Comparison of ENCODE assay signal across 1 cellular context in genomic region chr15:89455535-89455934, GRCh38.
TF ChIP-seq lines count a peak whose summit lies in the region.

No MANE protein-coding gene starts in this region.

TF ChIP-seq in HepG2, 621 proteins besides CTCF, POLR2A, EP300 and RAD21 (continued from another document and continues in another):
- TF ChIP-seq TFAP4 (IDR thresholded peaks at IDR 0.05; ENCODE audit: borderline replicate concordance, low read depth) (peak; percentile 26; the same call in 1 of the 2 replicates), SOX6 (IDR thresholded peaks at IDR 0.05) (no peak), SOX6 (CRISPR knock-in tag; IDR thresholded peaks at IDR 0.05) (peak; percentile 94), ZNF550 (CRISPR knock-in tag; IDR thresholded peaks at IDR 0.05; ENCODE audit: borderline replicate concordance) (no peak), ZNF792 (CRISPR knock-in tag; IDR thresholded peaks at IDR 0.05) (no peak), HNF1B (CRISPR knock-in tag; IDR thresholded peaks at IDR 0.05) (no peak), ZNF746 (CRISPR knock-in tag; IDR thresholded peaks at IDR 0.05) (peak; percentile 32; the same call in 1 of the 2 replicates), GATAD2A (CRISPR knock-in tag; IDR thresholded peaks at IDR 0.05) (peak; percentile 84), REPIN1 (CRISPR knock-in tag; IDR thresholded peaks at IDR 0.05; ENCODE audit: borderline replicate concordance, low read depth) (peak; percentile 72; the same call in 1 of the 2 replicates), ZNF224 (CRISPR knock-in tag; IDR thresholded peaks at IDR 0.05) (no peak), ERF (CRISPR knock-in tag; IDR thresholded peaks at IDR 0.05) (0 out of 2 replicates have a peak, but pooled peaks have one; percentile 42), ZFP36L1 (CRISPR knock-in tag; IDR thresholded peaks at IDR 0.05) (no peak), IRF2 (CRISPR knock-in tag; IDR thresholded peaks at IDR 0.05) (peak; percentile 34; the same call in 1 of the 2 replicates), ZNF441 (CRISPR knock-in tag; IDR thresholded peaks at IDR 0.05; ENCODE audit: borderline replicate concordance) (peak; percentile 37; the same call in 1 of the 2 replicates), HOXD1 (CRISPR knock-in tag; IDR thresholded peaks at IDR 0.05) (no peak), CEBPB (IDR thresholded peaks at IDR 0.05; ENCODE audit: borderline replicate concordance, low read depth, low read length) (peak; percentile 53; the same call in 1 of the 2 replicates), TOPORS (CRISPR knock-in tag; IDR thresholded peaks at IDR 0.05) (0 out of 2 replicates have a peak, but pooled peaks have one; percentile 29), ATF5 (CRISPR knock-in tag; IDR thresholded peaks at IDR 0.05; ENCODE audit: low read depth) (0 out of 2 replicates have a peak, but pooled peaks have one; percentile 58), ZNF652 (CRISPR knock-in tag; IDR thresholded peaks at IDR 0.05; ENCODE audit: borderline replicate concordance, low read depth) (no peak), ZNF101 (CRISPR knock-in tag; IDR thresholded peaks at IDR 0.05; ENCODE audit: borderline replicate concordance, low read depth) (no peak), BCL6 (CRISPR knock-in tag; IDR thresholded peaks at IDR 0.05) (peak; percentile 69; the same call in 1 of the 2 replicates), ZFX (CRISPR knock-in tag; IDR thresholded peaks at IDR 0.05; ENCODE audit: low read depth) (peak; percentile 50), DPF2 (CRISPR knock-in tag; IDR thresholded peaks at IDR 0.05; ENCODE audit: borderline replicate concordance, low read depth) (0 out of 2 replicates have a peak, but pooled peaks have one; percentile 24), SOX5 (CRISPR knock-in tag; IDR thresholded peaks at IDR 0.05; ENCODE audit: borderline replicate concordance) (peak; percentile 70; the same call in 1 of the 2 replicates), ZNF333 (CRISPR knock-in tag; IDR thresholded peaks at IDR 0.05; ENCODE audit: borderline replicate concordance) (no peak), ZMYM3 (CRISPR knock-in tag; IDR thresholded peaks at IDR 0.05) (peak; percentile 44; the same call in 1 of the 2 replicates), ATF2 (CRISPR knock-in tag; IDR thresholded peaks at IDR 0.05) (peak; percentile 38; the same call in 1 of the 2 replicates), CBX2 (IDR thresholded peaks at IDR 0.05; ENCODE audit: low read depth, low read length) (no peak), CBX2 (CRISPR knock-in tag; IDR thresholded peaks at IDR 0.05; ENCODE audit: low read depth) (no peak), PHF21A (CRISPR knock-in tag; IDR thresholded peaks at IDR 0.05) (peak; percentile 45; the same call in 1 of the 2 replicates), ZNF20 (CRISPR knock-in tag; IDR thresholded peaks at IDR 0.05) (no peak), ZNF230 (CRISPR knock-in tag; IDR thresholded peaks at IDR 0.05) (no peak), ESRRA (CRISPR knock-in tag; IDR thresholded peaks at IDR 0.05; ENCODE audit: low read depth) (peak; percentile 77; the same call in 1 of the 2 replicates), TCF12 (IDR thresholded peaks at IDR 0.05) (no peak), TCF12 (CRISPR knock-in tag; IDR thresholded peaks at IDR 0.05) (0 out of 2 replicates have a peak, but pooled peaks have one; percentile 24), ZNF841 (CRISPR knock-in tag; IDR thresholded peaks at IDR 0.05; ENCODE audit: borderline replicate concordance) (0 out of 2 replicates have a peak, but pooled peaks have one; percentile 58), HNF4A (CRISPR knock-in tag; IDR thresholded peaks at IDR 0.05) (peak; percentile 67), ZNF280B (CRISPR knock-in tag; IDR thresholded peaks at IDR 0.05; ENCODE audit: borderline replicate concordance) (no peak), SP140L (CRISPR knock-in tag; IDR thresholded peaks at IDR 0.05; ENCODE audit: borderline replicate concordance) (no peak), ZNF556 (CRISPR knock-in tag; IDR thresholded peaks at IDR 0.05; ENCODE audit: borderline replicate concordance) (peak; percentile 65; the same call in 1 of the 2 replicates)
- TF ChIP-seq, protein P1, sequence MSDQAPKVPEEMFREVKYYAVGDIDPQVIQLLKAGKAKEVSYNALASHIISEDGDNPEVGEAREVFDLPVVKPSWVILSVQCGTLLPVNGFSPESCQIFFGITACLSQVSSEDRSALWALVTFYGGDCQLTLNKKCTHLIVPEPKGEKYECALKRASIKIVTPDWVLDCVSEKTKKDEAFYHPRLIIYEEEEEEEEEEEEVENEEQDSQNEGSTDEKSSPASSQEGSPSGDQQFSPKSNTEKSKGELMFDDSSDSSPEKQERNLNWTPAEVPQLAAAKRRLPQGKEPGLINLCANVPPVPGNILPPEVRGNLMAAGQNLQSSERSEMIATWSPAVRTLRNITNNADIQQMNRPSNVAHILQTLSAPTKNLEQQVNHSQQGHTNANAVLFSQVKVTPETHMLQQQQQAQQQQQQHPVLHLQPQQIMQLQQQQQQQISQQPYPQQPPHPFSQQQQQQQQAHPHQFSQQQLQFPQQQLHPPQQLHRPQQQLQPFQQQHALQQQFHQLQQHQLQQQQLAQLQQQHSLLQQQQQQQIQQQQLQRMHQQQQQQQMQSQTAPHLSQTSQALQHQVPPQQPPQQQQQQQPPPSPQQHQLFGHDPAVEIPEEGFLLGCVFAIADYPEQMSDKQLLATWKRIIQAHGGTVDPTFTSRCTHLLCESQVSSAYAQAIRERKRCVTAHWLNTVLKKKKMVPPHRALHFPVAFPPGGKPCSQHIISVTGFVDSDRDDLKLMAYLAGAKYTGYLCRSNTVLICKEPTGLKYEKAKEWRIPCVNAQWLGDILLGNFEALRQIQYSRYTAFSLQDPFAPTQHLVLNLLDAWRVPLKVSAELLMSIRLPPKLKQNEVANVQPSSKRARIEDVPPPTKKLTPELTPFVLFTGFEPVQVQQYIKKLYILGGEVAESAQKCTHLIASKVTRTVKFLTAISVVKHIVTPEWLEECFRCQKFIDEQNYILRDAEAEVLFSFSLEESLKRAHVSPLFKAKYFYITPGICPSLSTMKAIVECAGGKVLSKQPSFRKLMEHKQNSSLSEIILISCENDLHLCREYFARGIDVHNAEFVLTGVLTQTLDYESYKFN (CRISPR knock-in tag; conservative IDR thresholded peaks at IDR 0.05) = peak; percentile 89
- TF ChIP-seq, protein P2, sequence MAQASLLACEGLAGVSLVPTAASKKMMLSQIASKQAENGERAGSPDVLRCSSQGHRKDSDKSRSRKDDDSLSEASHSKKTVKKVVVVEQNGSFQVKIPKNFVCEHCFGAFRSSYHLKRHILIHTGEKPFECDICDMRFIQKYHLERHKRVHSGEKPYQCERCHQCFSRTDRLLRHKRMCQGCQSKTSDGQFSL (CRISPR knock-in tag; IDR thresholded peaks at IDR 0.05) = no peak
- TF ChIP-seq, protein P3, sequence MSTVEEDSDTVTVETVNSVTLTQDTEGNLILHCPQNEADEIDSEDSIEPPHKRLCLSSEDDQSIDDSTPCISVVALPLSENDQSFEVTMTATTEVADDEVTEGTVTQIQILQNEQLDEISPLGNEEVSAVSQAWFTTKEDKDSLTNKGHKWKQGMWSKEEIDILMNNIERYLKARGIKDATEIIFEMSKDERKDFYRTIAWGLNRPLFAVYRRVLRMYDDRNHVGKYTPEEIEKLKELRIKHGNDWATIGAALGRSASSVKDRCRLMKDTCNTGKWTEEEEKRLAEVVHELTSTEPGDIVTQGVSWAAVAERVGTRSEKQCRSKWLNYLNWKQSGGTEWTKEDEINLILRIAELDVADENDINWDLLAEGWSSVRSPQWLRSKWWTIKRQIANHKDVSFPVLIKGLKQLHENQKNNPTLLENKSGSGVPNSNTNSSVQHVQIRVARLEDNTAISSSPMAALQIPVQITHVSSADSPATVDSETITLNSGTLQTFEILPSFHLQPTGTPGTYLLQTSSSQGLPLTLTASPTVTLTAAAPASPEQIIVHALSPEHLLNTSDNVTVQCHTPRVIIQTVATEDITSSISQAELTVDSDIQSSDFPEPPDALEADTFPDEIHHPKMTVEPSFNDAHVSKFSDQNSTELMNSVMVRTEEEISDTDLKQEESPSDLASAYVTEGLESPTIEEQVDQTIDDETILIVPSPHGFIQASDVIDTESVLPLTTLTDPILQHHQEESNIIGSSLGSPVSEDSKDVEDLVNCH (CRISPR knock-in tag; IDR thresholded peaks at IDR 0.05) = no peak
- TF ChIP-seq, protein P4, sequence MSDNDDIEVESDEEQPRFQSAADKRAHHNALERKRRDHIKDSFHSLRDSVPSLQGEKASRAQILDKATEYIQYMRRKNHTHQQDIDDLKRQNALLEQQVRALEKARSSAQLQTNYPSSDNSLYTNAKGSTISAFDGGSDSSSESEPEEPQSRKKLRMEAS (IDR thresholded peaks at IDR 0.05) = peak; percentile 80
- TF ChIP-seq, protein P5, sequence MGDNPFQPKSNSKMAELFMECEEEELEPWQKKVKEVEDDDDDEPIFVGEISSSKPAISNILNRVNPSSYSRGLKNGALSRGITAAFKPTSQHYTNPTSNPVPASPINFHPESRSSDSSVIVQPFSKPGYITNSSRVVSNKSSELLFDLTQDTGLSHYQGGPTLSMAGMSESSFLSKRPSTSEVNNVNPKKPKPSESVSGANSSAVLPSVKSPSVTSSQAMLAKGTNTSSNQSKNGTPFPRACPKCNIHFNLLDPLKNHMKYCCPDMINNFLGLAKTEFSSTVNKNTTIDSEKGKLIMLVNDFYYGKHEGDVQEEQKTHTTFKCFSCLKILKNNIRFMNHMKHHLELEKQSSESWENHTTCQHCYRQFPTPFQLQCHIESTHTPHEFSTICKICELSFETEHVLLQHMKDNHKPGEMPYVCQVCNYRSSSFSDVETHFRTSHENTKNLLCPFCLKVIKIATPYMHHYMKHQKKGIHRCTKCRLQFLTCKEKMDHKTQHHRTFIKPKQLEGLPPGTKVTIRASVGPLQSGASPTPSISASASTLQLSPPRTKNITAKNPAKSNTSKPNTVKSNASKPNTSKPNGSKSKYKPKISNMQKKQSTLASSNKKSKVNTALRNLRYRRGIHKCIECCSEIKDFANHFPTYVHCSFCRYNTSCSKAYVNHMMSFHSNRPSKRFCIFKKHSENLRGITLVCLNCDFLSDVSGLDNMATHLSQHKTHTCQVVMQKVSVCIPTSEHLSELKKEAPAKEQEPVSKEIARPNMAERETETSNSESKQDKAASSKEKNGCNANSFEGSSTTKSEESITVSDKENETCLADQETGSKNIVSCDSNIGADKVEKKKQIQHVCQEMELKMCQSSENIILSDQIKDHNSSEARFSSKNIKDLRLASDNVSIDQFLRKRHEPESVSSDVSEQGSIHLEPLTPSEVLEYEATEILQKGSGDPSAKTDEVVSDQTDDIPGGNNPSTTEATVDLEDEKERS (CRISPR knock-in tag; IDR thresholded peaks at IDR 0.05) = no peak
- TF ChIP-seq, protein P6, sequence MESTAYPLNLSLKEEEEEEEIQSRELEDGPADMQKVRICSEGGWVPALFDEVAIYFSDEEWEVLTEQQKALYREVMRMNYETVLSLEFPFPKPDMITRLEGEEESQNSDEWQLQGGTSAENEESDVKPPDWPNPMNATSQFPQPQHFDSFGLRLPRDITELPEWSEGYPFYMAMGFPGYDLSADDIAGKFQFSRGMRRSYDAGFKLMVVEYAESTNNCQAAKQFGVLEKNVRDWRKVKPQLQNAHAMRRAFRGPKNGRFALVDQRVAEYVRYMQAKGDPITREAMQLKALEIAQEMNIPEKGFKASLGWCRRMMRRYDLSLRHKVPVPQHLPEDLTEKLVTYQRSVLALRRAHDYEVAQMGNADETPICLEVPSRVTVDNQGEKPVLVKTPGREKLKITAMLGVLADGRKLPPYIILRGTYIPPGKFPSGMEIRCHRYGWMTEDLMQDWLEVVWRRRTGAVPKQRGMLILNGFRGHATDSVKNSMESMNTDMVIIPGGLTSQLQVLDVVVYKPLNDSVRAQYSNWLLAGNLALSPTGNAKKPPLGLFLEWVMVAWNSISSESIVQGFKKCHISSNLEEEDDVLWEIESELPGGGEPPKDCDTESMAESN (CRISPR knock-in tag; conservative IDR thresholded peaks at IDR 0.05) = peak; percentile 78; the same call in 1 of the 2 replicates
